ENCODE assay signal across 8 cellular contexts in the genomic region with DNA sequence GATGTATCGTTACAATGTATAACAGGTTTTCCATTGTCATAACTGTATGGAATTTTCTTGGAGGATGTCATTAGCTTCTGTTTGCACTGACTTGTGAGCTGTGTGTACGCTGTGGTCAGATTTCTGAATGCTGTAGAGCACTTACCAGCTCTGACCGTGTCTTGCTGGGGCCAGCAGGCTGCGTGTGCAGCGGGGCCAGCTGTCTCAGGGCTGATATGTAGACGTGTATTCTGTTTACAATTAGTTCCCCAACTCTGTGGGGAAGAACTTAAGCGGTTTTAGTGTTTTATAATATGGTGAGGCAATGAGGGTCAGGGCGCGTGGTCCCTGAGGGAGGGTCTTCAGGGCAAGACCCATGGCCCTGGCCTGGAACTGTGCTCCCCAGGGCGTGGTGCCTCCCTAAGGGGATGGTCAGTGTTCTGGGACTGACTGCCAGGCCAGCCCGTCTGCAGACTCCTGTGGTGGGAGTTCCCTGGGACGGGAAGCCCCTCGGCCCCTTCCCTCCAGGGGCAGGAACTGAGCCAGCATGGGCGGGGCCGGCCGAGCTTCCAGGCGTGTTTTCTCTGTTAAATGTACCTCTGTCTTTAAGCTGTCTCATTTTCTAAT. TPM values are rescaled to one million over a fixed set of nuclear protein-coding genes. Genes with fewer than 3 reads are reported as not detected.
DNase-seq lines count a peak whose midpoint lies in the region; ATAC-seq and TF ChIP-seq lines count a peak whose summit lies in the region.

No MANE protein-coding gene starts in this region.

- 6 to 7% methylated on average over 8 to 12 of the region's 17 CpGs for WGBS in gastroesophageal sphincter (ENCODE audit: low coverage in 1 of 2), 2 donors

- H3K9ac ChIP-seq in SU-DHL-6 (ENCODE audit: low read length) = peak overlapping the region; percentile 51
- no peak overlapping the region for H3K9ac ChIP-seq in rectal smooth muscle tissue (ENCODE audit: low read length)

- peak; percentile 71 for ATAC-seq in gastroesophageal sphincter
- no peak for ATAC-seq in GM21390 (IDR thresholded peaks at IDR 0.05; ENCODE audit: unreplicated experiment)
- ATAC-seq in HG02642 (IDR thresholded peaks at IDR 0.05; ENCODE audit: poor library complexity, unreplicated experiment) = no peak

- H4K20me1 ChIP-seq in SU-DHL-6 (ENCODE audit: low read depth, low read length) = no peaks in the 10 kb centered on the region

- H3K4me3 ChIP-seq in SU-DHL-6 (ENCODE audit: insufficient read depth, low read length, poor library complexity, severe bottlenecking) (no peak overlapping the region), gastroesophageal sphincter (no peak overlapping the region), rectal smooth muscle tissue (ENCODE audit: low read length) (no peak overlapping the region)

- no peaks in the 10 kb centered on the region for H3K36me3 ChIP-seq in SU-DHL-6 (ENCODE audit: low read length)
- H3K36me3 ChIP-seq in gastroesophageal sphincter = peaks cover 0 to 79% of the 10 kb centered on the region in 2 donors
- H3K36me3 ChIP-seq in rectal smooth muscle tissue (ENCODE audit: control insufficient read depth, insufficient read depth, low read length) = peaks cover 20% of the 10 kb centered on the region

- peaks cover 3 to 71% (median 37%) of the 10 kb centered on the region in 3 donors for H3K4me1 ChIP-seq in gastroesophageal sphincter
- H3K4me1 ChIP-seq in rectal smooth muscle tissue (ENCODE audit: control insufficient read depth, insufficient read depth, low read length) = peaks cover 26% of the 10 kb centered on the region

- H3K27ac ChIP-seq in SU-DHL-6 (ENCODE audit: low read depth, low read length) (peak overlapping the region; percentile 95), gastroesophageal sphincter (peak overlapping the region in 3 of 4 donors; percentile 66 to 77 (median 73)), rectal smooth muscle tissue (ENCODE audit: low read depth, low read length) (peak overlapping the region; percentile 80)

- peak; percentile 35 for DNase-seq in ELF-1 (ENCODE audit: low read depth, low spot score)
- no peak for DNase-seq in activated CD4-positive, CD25-positive, alpha-beta regulatory T cell treated with anti-CD3 and anti-CD28 coated beads, Interleukin-2, amount 50 U/mL, for 72 hours
- no peak for DNase-seq in COLO668 (lab: John Stamatoyannopoulos, UW; ENCODE audit: unreplicated experiment)

- no peaks in the 10 kb centered on the region for H3K9me2 ChIP-seq in SU-DHL-6 (replicated peaks; ENCODE audit: insufficient read depth, low read length)

- no peak for TF ChIP-seq POLR2A in gastroesophageal sphincter (IDR thresholded peaks at IDR 0.05)

- H3K27me3 ChIP-seq in SU-DHL-6 (ENCODE audit: low read length) (no peaks in the 10 kb centered on the region), gastroesophageal sphincter (no peaks in the 10 kb centered on the region), rectal smooth muscle tissue (ENCODE audit: control insufficient read depth, insufficient read depth, low read length) (no peaks in the 10 kb centered on the region)

- no peak for TF ChIP-seq EP300 in gastroesophageal sphincter (IDR thresholded peaks at IDR 0.05)

- H2AFZ ChIP-seq in SU-DHL-6 (ENCODE audit: low read depth, low read length, severe bottlenecking) = no peak overlapping the region

- no peaks in the 10 kb centered on the region for H3K9me3 ChIP-seq in SU-DHL-6 (ENCODE audit: insufficient read depth, low read length)
- H3K9me3 ChIP-seq in gastroesophageal sphincter = no peaks in the 10 kb centered on the region

- TF ChIP-seq CTCF in SU-DHL-6 (IDR thresholded peaks at IDR 0.05; ENCODE audit: insufficient read depth, low read length, poor library complexity, severe bottlenecking) (no peak), gastroesophageal sphincter (IDR thresholded peaks at IDR 0.05) (no peak)

- H3K79me2 ChIP-seq in SU-DHL-6 (ENCODE audit: insufficient read depth, low read length) = no peaks in the 10 kb centered on the region

- H3F3A ChIP-seq in SU-DHL-6 (ENCODE audit: insufficient read depth) = peaks cover 75% of the 10 kb centered on the region

- H3K4me2 ChIP-seq in SU-DHL-6 (ENCODE audit: low read depth, low read length, poor library complexity, severe bottlenecking) = peak overlapping the region; percentile 55

RNA-seq across cellular contexts. Expression of gene XRCC3, which starts 18.7 kb away (rescaled TPM):
- total RNA-seq in gastroesophageal sphincter = 1 to 10 TPM; 1.2 to 7.8 (median 3.6) TPM

RNA-seq across cellular contexts. Expression of gene ZFYVE21, which starts 19.0 kb away (rescaled TPM):
- 100 to 1,000 TPM; 128 to 268 (median 205) TPM for total RNA-seq in gastroesophageal sphincter
